In genomic region chr16:66408181-66409048, GRCh38 we compare ENCODE assay signal across 8 cellular contexts. TPM values are rescaled to one million over a fixed set of nuclear protein-coding genes. Genes with fewer than 3 reads are reported as not detected.
A peak's percentile ranks its signal among the peaks of the same experiment; 100 is the strongest.
DNase-seq lines count a peak whose midpoint lies in the region; ATAC-seq and TF ChIP-seq lines count a peak whose summit lies in the region.

No MANE protein-coding gene starts in this region.

- H3K36me3 Mint-ChIP-seq in type B pancreatic cell, result no peaks in the 10 kb centered on the region

- in situ Hi-C loops in brain microvascular endothelial cell (cut with HindIII; ENCODE audit: low pct_ligation_motif_present, low sequenced_read_pairs) (no loop called here), GM13976 (cut with MboI; ENCODE audit: low sequenced_read_pairs, unreplicated experiment) (loop anchor here (25.0 kb wide), 1 partner anchor 454 kb away; no protein-coding TSS in a partner anchor)

- H3K36me3 ChIP-seq in PC-3 (ENCODE audit: low read depth, low read length), result peaks cover 8% of the 10 kb centered on the region; the same call in 1 of the 2 replicates
- no peaks in the 10 kb centered on the region for H3K36me3 ChIP-seq in brain microvascular endothelial cell (replicated peaks)
- no peaks in the 10 kb centered on the region for H3K36me3 ChIP-seq in liver (ENCODE audit: control insufficient read depth in 4 of 4, insufficient read depth in 3 of 4, low read depth in 1 of 4, low read length in 3 of 4)

- H3K4me3 Mint-ChIP-seq in type B pancreatic cell, result peak overlapping the region; percentile 72

- H3K9me3 Mint-ChIP-seq in type B pancreatic cell, result no peaks in the 10 kb centered on the region

- H3K9me3 ChIP-seq in PC-3 (ENCODE audit: low read length) (no peaks in the 10 kb centered on the region), liver (ENCODE audit: control insufficient read depth in 4 of 4, low read length in 3 of 4) (peaks cover 0 to 3% (median 2%) of the 10 kb centered on the region in 4 donors)

- POLR2A ChIA-PET in PC-3 (lab: Charles Lee; ENCODE audit: unreplicated experiment), result interaction anchor here (0.6 kb wide), 1 partner anchor 100 kb away, joined by 3 read pairs; no protein-coding TSS in a partner anchor

- CTCF ChIA-PET in PC-3 (lab: Charles Lee), result interaction anchor here (0.5 to 0.9 kb wide), 2 partner anchors 43 to 153 kb away, joined by 4 to 13 read pairs; no protein-coding TSS in a partner anchor

- H4K20me1 ChIP-seq in PC-3 (ENCODE audit: low read length), result no peaks in the 10 kb centered on the region

- peaks cover 20% of the 10 kb centered on the region for H3K4me1 Mint-ChIP-seq in type B pancreatic cell (ENCODE audit: unreplicated experiment)

- ATAC-seq in PC-3, result peak; percentile 73

- peaks cover 26% of the 10 kb centered on the region for H3K27me3 Mint-ChIP-seq in type B pancreatic cell

- H3K9me2 ChIP-seq in PC-3 (replicated peaks; ENCODE audit: low read length), result no peaks in the 10 kb centered on the region

- peak overlapping the region; percentile 68 for H2AFZ ChIP-seq in PC-3 (ENCODE audit: low read length)

- H3F3A ChIP-seq in PC-3 (ENCODE audit: low read length, unreplicated experiment), result no peaks in the 10 kb centered on the region

- H3K4me2 ChIP-seq in PC-3 (ENCODE audit: low read length), result peak overlapping the region; percentile 85

- TSS peak; percentile 79 for BruUV-seq in PC-3 (replicated peaks; lab: Mats Ljungman, UMichigan)

- H3K27ac ChIP-seq in PC-3 (ENCODE audit: low read length) (peak overlapping the region; percentile 99), brain microvascular endothelial cell (peak overlapping the region; percentile 95), liver (ENCODE audit: low read depth in 1 of 2, low read length in 2 of 2) (peak overlapping the region; percentile 36 to 48)

- peak overlapping the region; percentile 89 for H3K27ac Mint-ChIP-seq in type B pancreatic cell

- DNase-seq in NCI-H1417 (lab: John Stamatoyannopoulos, UW) (peak in 2 of 3 experiments; percentile 15 to 16), NCI-H1417 treated with DMSO at 0.1 percent for 48 hours (lab: John Stamatoyannopoulos, UW) (no peak), PC-3 (peak; percentile 80), brain microvascular endothelial cell (peak; percentile 77), type B pancreatic cell (ENCODE audit: extremely low spot score, unreplicated experiment) (no peak), GM13976 (ENCODE audit: low spot score) (no peak), NCI-H1436 (lab: John Stamatoyannopoulos, UW) (no peak)

- H3K79me2 ChIP-seq in PC-3 (ENCODE audit: low read length), result no peaks in the 10 kb centered on the region

- H3K4me3 ChIP-seq in PC-3 (ENCODE audit: low read length) (peak overlapping the region; percentile 57), brain microvascular endothelial cell (ENCODE audit: low read depth, low read length) (peak overlapping the region; percentile 37), liver (ENCODE audit: low read depth in 1 of 3, low read length in 3 of 3) (no peak overlapping the region)

- H3K9ac ChIP-seq in PC-3 (ENCODE audit: low read length), result peak overlapping the region; percentile 89
- no peak overlapping the region for H3K9ac ChIP-seq in liver (ENCODE audit: low read depth in 1 of 2, low read length in 2 of 2)

- TF ChIP-seq CTCF in PC-3 (conservative IDR thresholded peaks at IDR 0.05; ENCODE audit: low read depth, low read length), result no peak
- TF ChIP-seq CTCF in brain microvascular endothelial cell (IDR thresholded peaks at IDR 0.05; ENCODE audit: low read depth, low read length, missing control alignments), result no peak
- TF ChIP-seq CTCF in liver (IDR thresholded peaks at IDR 0.05; ENCODE audit: low read depth, low read length, missing input control), result no peak
- no peak for TF ChIP-seq CTCF in type B pancreatic cell (conservative IDR thresholded peaks at IDR 0.05)
- no peak for TF ChIP-seq CTCF in GM13976 (IDR thresholded peaks at IDR 0.05; ENCODE audit: borderline replicate concordance, control extremely low read depth, extremely low read depth, insufficient read depth, missing control alignments)

- WGBS in liver, result 61% methylated on average over 5 of the region's 5 CpGs

- TF ChIP-seq RAD21 in liver (IDR thresholded peaks at IDR 0.05), result peak in 1 of 2 donors; percentile 29

- H3K4me1 ChIP-seq in PC-3 (ENCODE audit: insufficient read depth, low read length) (peaks cover 27% of the 10 kb centered on the region), liver (ENCODE audit: control insufficient read depth in 4 of 4, insufficient read depth in 4 of 4, low read length in 3 of 4) (peaks cover 0 to 8% (median 7%) of the 10 kb centered on the region in 4 donors)

- intact Hi-C loops in PC-3 (cut with micrococcal nuclease), result loop anchor here (2.0 kb wide), 1 partner anchor 108 kb away; no protein-coding TSS in a partner anchor

- H3K27me3 ChIP-seq in PC-3 (ENCODE audit: low read length), result no peaks in the 10 kb centered on the region
- no peaks in the 10 kb centered on the region for H3K27me3 ChIP-seq in brain microvascular endothelial cell (replicated peaks)
- peaks cover 0 to 2% (median 0%) of the 10 kb centered on the region in 4 donors for H3K27me3 ChIP-seq in liver (ENCODE audit: control insufficient read depth in 4 of 4, insufficient read depth in 4 of 4, low read length in 3 of 4)

TF ChIP-seq in liver, 16 proteins besides CTCF, POLR2A, EP300 and RAD21:
- no peak for TF ChIP-seq ZBTB33 (IDR thresholded peaks at IDR 0.05)
- TF ChIP-seq GABPA (IDR thresholded peaks at IDR 0.05 in 1 of 2, conservative IDR thresholded peaks at IDR 0.05 in 1 of 2), result peak in 1 of 2 donors; percentile 7
- no peak for TF ChIP-seq TAF1 (conservative IDR thresholded peaks at IDR 0.05)
- no peak for TF ChIP-seq EGR1 (IDR thresholded peaks at IDR 0.05; ENCODE audit: low read depth in 2 of 2)
- TF ChIP-seq NR2F2 (IDR thresholded peaks at IDR 0.05), result peak; percentile 39
- TF ChIP-seq FOXA2 (IDR thresholded peaks at IDR 0.05), result no peak
- TF ChIP-seq MAX (IDR thresholded peaks at IDR 0.05), result peak; percentile 42
- peak; percentile 44 for TF ChIP-seq SP1 (IDR thresholded peaks at IDR 0.05)
- TF ChIP-seq FOXA1 (IDR thresholded peaks at IDR 0.05), result no peak
- TF ChIP-seq HNF4A (conservative IDR thresholded peaks at IDR 0.05), result no peak
- no peak for TF ChIP-seq JUND (IDR thresholded peaks at IDR 0.05)
- TF ChIP-seq RXRA (IDR thresholded peaks at IDR 0.05), result peak in 1 of 2 donors; percentile 8
- no peak for TF ChIP-seq REST (IDR thresholded peaks at IDR 0.05)
- TF ChIP-seq ATF3 (IDR thresholded peaks at IDR 0.05), result no peak
- no peak for TF ChIP-seq HNF4G (IDR thresholded peaks at IDR 0.05)
- peak; percentile 25 for TF ChIP-seq YY1 (IDR thresholded peaks at IDR 0.05)

RNA-seq across cellular contexts. Expression of gene BEAN1, which starts 18.7 kb away (rescaled TPM):
- total RNA-seq in PC-3 (2014; rRNA removed), result 1.9 and 2.2 TPM in 2 replicates
- under 1 TPM in 1 of 2 donors, not detected in 1; 0.25 TPM for total RNA-seq in liver
- polyA plus RNA-seq in liver, result under 1 TPM; 0.22 to 0.99 TPM
- total RNA-seq in type B pancreatic cell (ENCODE audit: low replicate concordance), result 1.1 and 3.2 TPM in 2 replicates

RNA-seq across cellular contexts. Expression of gene CDH5, which starts 41.9 kb away (rescaled TPM):
- total RNA-seq in PC-3 (2014; rRNA removed) (not detected in 2 replicates), liver (10 to 100 TPM; 15.6 to 21.9 TPM), type B pancreatic cell (ENCODE audit: low replicate concordance) (0.40 and 0.46 TPM in 2 replicates)
- 10 to 100 TPM in 1 of 2 donors, 1 to 10 TPM in 1; 5.5 to 19.3 TPM for polyA plus RNA-seq in liver

Comparison
In these comparisons a context has a peak if more than half of its experiments do, and no peak if none do; other contexts are left out.
1. DNase-seq: peak in NCI-H1417 (2 of 3), PC-3 (single experiment) and brain microvascular endothelial cell (single experiment); none in NCI-H1417 treated with DMSO at 0.1 percent for 48 hours (single experiment), type B pancreatic cell (single experiment), GM13976 (single experiment) and NCI-H1436 (single experiment).
2. H3K27ac ChIP-seq: peak in every context shown above with its lines; median percentile 99 in PC-3; 95 in brain microvascular endothelial cell; 42 in liver.
3. H3K4me3 ChIP-seq: peak in PC-3 (single experiment) and brain microvascular endothelial cell (single experiment); none in liver (0 of 3).
4. RNA of gene CDH5, which starts 41.9 kb away (total RNA-seq): 15.6 to 21.9 TPM in liver; 0.40 to 0.46 TPM in type B pancreatic cell and not detected in PC-3; every median in the first group is over 10 times any median in the second.